1 cellular context compared by ENCODE assay signal in genomic region chr15:60375255-60375809, GRCh38.
TF ChIP-seq lines count a peak whose summit lies in the region.

No MANE protein-coding gene starts in this region.

TF ChIP-seq in GM23338, 12 proteins besides CTCF, POLR2A, EP300 and RAD21 (continued from another document):
- no peak for TF ChIP-seq ZNF462 (CRISPR knock-in tag; IDR thresholded peaks at IDR 0.05)
- TF ChIP-seq JUNB (IDR thresholded peaks at IDR 0.05; ENCODE audit: unreplicated experiment) = no peak
- TF ChIP-seq ZNF331 (CRISPR knock-in tag; IDR thresholded peaks at IDR 0.05; ENCODE audit: low read depth) = no peak
- no peak for TF ChIP-seq CREB1 (CRISPR knock-in tag; IDR thresholded peaks at IDR 0.05; ENCODE audit: low read depth)
- TF ChIP-seq POLR2AphosphoS5 (IDR thresholded peaks at IDR 0.05; ENCODE audit: low read depth) = no peak
- TF ChIP-seq NANOG (IDR thresholded peaks at IDR 0.05; ENCODE audit: borderline replicate concordance) = no peak
- no peak for TF ChIP-seq ZNF114 (CRISPR knock-in tag; IDR thresholded peaks at IDR 0.05)
